10 cellular contexts compared by ENCODE assay signal in genomic region chr2:27080140-27080469, GRCh38. TPM values are rescaled to one million over a fixed set of nuclear protein-coding genes. Genes with fewer than 3 reads are reported as not detected.
A peak's percentile ranks its signal among the peaks of the same experiment; 100 is the strongest.
DNase-seq lines count a peak whose midpoint lies in the region; ATAC-seq and TF ChIP-seq lines count a peak whose summit lies in the region.
"Had no signal": no experiment of that assay in that cellular context is flagged by ENCODE, and none has a peak within 500 bp of the region (broad histone marks: within the 10 kb centered on the region; RNA-seq: fewer than 3 reads in every experiment).

No MANE protein-coding gene starts in this region.

- DNase-seq in EL (peak; percentile 18), glutamatergic neuron (no peak), WTC11 (ENCODE audit: low spot score) (no peak)
- no peak for DNase-seq in activated CD8-positive, alpha-beta T cell treated with anti-CD3 and anti-CD28 coated beads, Interleukin-2, amount 10 ng/mL, durations not matched to agents 7 days and 5 days
- DNase-seq in stimulated activated CD4-positive, alpha-beta T cell treated with anti-CD3 and anti-CD28 coated beads, Interleukin-15, amount 100 ng/mL, for 24 hours = no peak
- DNase-seq: head of caudate nucleus, T-helper 17 cell had no signal

- peaks cover 60% of the 10 kb centered on the region for H3K4me1 Mint-ChIP-seq in activated CD8-positive, alpha-beta T cell treated with anti-CD3 and anti-CD28 coated beads, Interleukin-2, amount 10 ng/mL, durations not matched to agents 7 days and 5 days (ENCODE audit: low read depth)
- H3K4me1 Mint-ChIP-seq in glutamatergic neuron (ENCODE audit: low read depth, unreplicated experiment) (peaks cover 37% of the 10 kb centered on the region), WTC11 (peaks cover 22% of the 10 kb centered on the region)

- H3K27me3 Mint-ChIP-seq in activated CD8-positive, alpha-beta T cell treated with anti-CD3 and anti-CD28 coated beads, Interleukin-2, amount 10 ng/mL, durations not matched to agents 7 days and 5 days (ENCODE audit: low read depth) = no peaks in the 10 kb centered on the region
- peaks cover 13% of the 10 kb centered on the region for H3K27me3 Mint-ChIP-seq in glutamatergic neuron (ENCODE audit: unreplicated experiment)
- H3K27me3 Mint-ChIP-seq in WTC11 (ENCODE audit: low read depth) = peaks cover 19% of the 10 kb centered on the region
- H3K27me3 Mint-ChIP-seq: T-helper 17 cell had no signal

- H3K36me3 Mint-ChIP-seq in activated CD8-positive, alpha-beta T cell treated with anti-CD3 and anti-CD28 coated beads, Interleukin-2, amount 10 ng/mL, durations not matched to agents 7 days and 5 days (ENCODE audit: low read depth) = no peaks in the 10 kb centered on the region
- H3K36me3 Mint-ChIP-seq in glutamatergic neuron (ENCODE audit: unreplicated experiment) (peaks cover 11% of the 10 kb centered on the region), WTC11 (no peaks in the 10 kb centered on the region)

- H3K9me3 ChIP-seq in skeletal muscle satellite cell (replicated peaks; ENCODE audit: low read length) = no peaks in the 10 kb centered on the region

- POLR2A ChIA-PET in activated CD8-positive, alpha-beta T cell treated with anti-CD3 and anti-CD28 coated beads, Interleukin-2, amount 10 ng/mL, durations not matched to agents 7 days and 5 days (lab: Charles Lee) = interaction anchor here (2.2 to 4.5 kb wide), 2 partner anchors 8 to 29 kb away, joined by 16 to 34 read pairs; partner anchors contain the start of genes AGBL5 and OST4
- POLR2A ChIA-PET in WTC11 (lab: Charles Lee) = interaction anchor here (1.3 kb wide), 1 partner anchor 9 kb away, joined by 5 read pairs; the partner anchor contains the start of gene OST4

- ATAC-seq in activated CD8-positive, alpha-beta T cell treated with anti-CD3 and anti-CD28 coated beads, Interleukin-2, amount 10 ng/mL, durations not matched to agents 7 days and 5 days = no peak
- ATAC-seq in WTC11 (no peak), HG03460 (IDR thresholded peaks at IDR 0.05; ENCODE audit: unreplicated experiment) (no peak)
- no peak for ATAC-seq in activated CD4-positive, CD25-positive, alpha-beta regulatory T cell treated with anti-CD3 and anti-CD28 coated beads, Interleukin-2, amount 50 U/mL, for 24 hours
- ATAC-seq: T-helper 17 cell had no signal

- H3K27ac Mint-ChIP-seq in activated CD8-positive, alpha-beta T cell treated with anti-CD3 and anti-CD28 coated beads, Interleukin-2, amount 10 ng/mL, durations not matched to agents 7 days and 5 days = peak overlapping the region; percentile 98
- H3K27ac Mint-ChIP-seq in glutamatergic neuron (ENCODE audit: unreplicated experiment) (peak overlapping the region; percentile 55), WTC11 (no peak overlapping the region)

- H3K9ac ChIP-seq in skeletal muscle satellite cell (ENCODE audit: low read depth, low read length) = peak overlapping the region; percentile 86

- H3K4me3 ChIP-seq in skeletal muscle satellite cell (ENCODE audit: low read length) = peak overlapping the region; percentile 76

- no peak for TF ChIP-seq CTCF in glutamatergic neuron (IDR thresholded peaks at IDR 0.05; ENCODE audit: partially characterized antibody, unreplicated experiment)
- TF ChIP-seq CTCF in WTC11 (IDR thresholded peaks at IDR 0.05) = no peak

- H3K9me3 Mint-ChIP-seq in activated CD8-positive, alpha-beta T cell treated with anti-CD3 and anti-CD28 coated beads, Interleukin-2, amount 10 ng/mL, durations not matched to agents 7 days and 5 days (ENCODE audit: insufficient read depth) = no peaks in the 10 kb centered on the region
- H3K9me3 Mint-ChIP-seq in glutamatergic neuron (ENCODE audit: unreplicated experiment) (peaks cover 11% of the 10 kb centered on the region), WTC11 (no peaks in the 10 kb centered on the region)

- H3K27me3 ChIP-seq in skeletal muscle satellite cell (ENCODE audit: control insufficient read depth, insufficient read depth, low read length) = no peaks in the 10 kb centered on the region

- peak overlapping the region; percentile 91 for H3K4me2 ChIP-seq in skeletal muscle satellite cell (ENCODE audit: low read length)

- H3K4me1 ChIP-seq in skeletal muscle satellite cell (ENCODE audit: control insufficient read depth, insufficient read depth, low read length) = peaks cover 58% of the 10 kb centered on the region

- peaks cover 10% of the 10 kb centered on the region for H3K36me3 ChIP-seq in skeletal muscle satellite cell (ENCODE audit: insufficient read depth, low read length)

- CTCF ChIA-PET in activated CD8-positive, alpha-beta T cell treated with anti-CD3 and anti-CD28 coated beads, Interleukin-2, amount 10 ng/mL, durations not matched to agents 7 days and 5 days (lab: Charles Lee) = interaction anchor here (1.3 to 3.4 kb wide), 2 partner anchors 8 to 31 kb away, joined by 4 to 28 read pairs; partner anchors contain the start of gene OST4
- CTCF ChIA-PET in WTC11 (lab: Charles Lee) = interaction anchor here (1.0 to 1.7 kb wide), 4 partner anchors 8 to 234 kb away, joined by 3 to 29 read pairs (median 11); partner anchors contain the start of genes AGBL5 and OST4

- H3K4me3 Mint-ChIP-seq in activated CD8-positive, alpha-beta T cell treated with anti-CD3 and anti-CD28 coated beads, Interleukin-2, amount 10 ng/mL, durations not matched to agents 7 days and 5 days = no peak overlapping the region
- H3K4me3 Mint-ChIP-seq in glutamatergic neuron (ENCODE audit: unreplicated experiment) = peak overlapping the region; percentile 55
- H3K4me3 Mint-ChIP-seq in WTC11 = no peak overlapping the region

TF ChIP-seq in WTC11, 78 proteins besides CTCF, POLR2A, EP300 and RAD21 (continues in another document):
- TF ChIP-seq MXD4 (CRISPR knock-in tag; IDR thresholded peaks at IDR 0.05; ENCODE audit: borderline replicate concordance) = no peak
- no peak for TF ChIP-seq HMGXB4 (CRISPR knock-in tag; IDR thresholded peaks at IDR 0.05)
- no peak for TF ChIP-seq HMGA2 (CRISPR knock-in tag; IDR thresholded peaks at IDR 0.05)
- no peak for TF ChIP-seq ZNF263 (CRISPR knock-in tag; IDR thresholded peaks at IDR 0.05; ENCODE audit: low read depth)
- no peak for TF ChIP-seq ZNF416 (CRISPR knock-in tag; IDR thresholded peaks at IDR 0.05)
- no peak for TF ChIP-seq PRRX2 (CRISPR knock-in tag; IDR thresholded peaks at IDR 0.05)
- no peak for TF ChIP-seq KAT7 (CRISPR knock-in tag; IDR thresholded peaks at IDR 0.05; ENCODE audit: borderline replicate concordance)
- no peak for TF ChIP-seq SOX15 (CRISPR knock-in tag; IDR thresholded peaks at IDR 0.05)

RNA-seq across cellular contexts. Expression of gene EMILIN1, which starts 1.7 kb away (rescaled TPM):
- total RNA-seq in activated CD8-positive, alpha-beta T cell treated with anti-CD3 and anti-CD28 coated beads, Interleukin-2, amount 10 ng/mL, durations not matched to agents 7 days and 5 days = 1 to 10 TPM; 1.1 to 1.4 TPM
- 3.2 TPM for total RNA-seq in glutamatergic neuron (ENCODE audit: unreplicated experiment)
- 38.0 and 43.3 TPM in 2 replicates for total RNA-seq in skeletal muscle satellite cell (2012; rRNA removed)
- total RNA-seq in WTC11 (2021) = 3.0 to 4.0 TPM (median 3.5 TPM) in 3 replicates

RNA-seq across cellular contexts. Expression of gene KHK, which starts 6.5 kb away (rescaled TPM):
- total RNA-seq in activated CD8-positive, alpha-beta T cell treated with anti-CD3 and anti-CD28 coated beads, Interleukin-2, amount 10 ng/mL, durations not matched to agents 7 days and 5 days = 10 to 100 TPM; 12.1 to 12.4 TPM
- 5.3 TPM for total RNA-seq in glutamatergic neuron (ENCODE audit: unreplicated experiment)
- total RNA-seq in skeletal muscle satellite cell (2012; rRNA removed) = 0.25 and 1.3 TPM in 2 replicates
- total RNA-seq in WTC11 (2021) = 15.5 to 17.4 TPM (median 17.4 TPM) in 3 replicates

RNA-seq across cellular contexts. Expression of gene OST4, which starts 8.7 kb away (rescaled TPM):
- total RNA-seq in activated CD8-positive, alpha-beta T cell treated with anti-CD3 and anti-CD28 coated beads, Interleukin-2, amount 10 ng/mL, durations not matched to agents 7 days and 5 days = 100 to 1,000 TPM; 334 to 346 TPM
- total RNA-seq in glutamatergic neuron (ENCODE audit: unreplicated experiment) = 215 TPM
- total RNA-seq in skeletal muscle satellite cell (2012; rRNA removed) = 237 and 262 TPM in 2 replicates
- 210 to 239 TPM (median 226 TPM) in 3 replicates for total RNA-seq in WTC11 (2021)

RNA-seq across cellular contexts. Expression of gene AGBL5, which starts 28.6 kb away (rescaled TPM):
- total RNA-seq in activated CD8-positive, alpha-beta T cell treated with anti-CD3 and anti-CD28 coated beads, Interleukin-2, amount 10 ng/mL, durations not matched to agents 7 days and 5 days = 10 to 100 TPM; 13.9 to 14.8 TPM
- total RNA-seq in glutamatergic neuron (ENCODE audit: unreplicated experiment) (17.3 TPM), WTC11 (2021) (43.0 to 57.1 TPM (median 55.6 TPM) in 3 replicates)
- 15.7 and 18.8 TPM in 2 replicates for total RNA-seq in skeletal muscle satellite cell (2012; rRNA removed)

RNA-seq across cellular contexts. Expression of gene CGREF1, which starts 38.8 kb away (rescaled TPM):
- total RNA-seq in activated CD8-positive, alpha-beta T cell treated with anti-CD3 and anti-CD28 coated beads, Interleukin-2, amount 10 ng/mL, durations not matched to agents 7 days and 5 days = under 1 TPM; 0.61 to 0.94 TPM
- total RNA-seq in glutamatergic neuron (ENCODE audit: unreplicated experiment) (1.3 TPM), WTC11 (2021) (3.5 to 4.0 TPM (median 3.8 TPM) in 3 replicates)
- 5.1 and 8.1 TPM in 2 replicates for total RNA-seq in skeletal muscle satellite cell (2012; rRNA removed)
- total RNA-seq: T-helper 17 cell had no signal
